ENCODE assay signal across 23 cellular contexts in genomic region chr10:119504651-119505050, GRCh38. TPM values are rescaled to one million over a fixed set of nuclear protein-coding genes. Genes with fewer than 3 reads are reported as not detected.
DNase-seq lines count a peak whose midpoint lies in the region; ATAC-seq and TF ChIP-seq lines count a peak whose summit lies in the region.
"Had no signal": no experiment of that assay in that cellular context is flagged by ENCODE, and none has a peak within 500 bp of the region (broad histone marks: within the 10 kb centered on the region; RNA-seq: fewer than 3 reads in every experiment).

No MANE protein-coding gene starts in this region.

- no peaks in the 10 kb centered on the region for H3K27me3 Mint-ChIP-seq in activated naive CD4-positive, alpha-beta T cell treated with anti-CD3 and anti-CD28 coated beads, Interleukin-2, amount 50 U/mL, for 24 hours
- H3K27me3 Mint-ChIP-seq in activated CD8-positive, alpha-beta T cell treated with anti-CD3 and anti-CD28 coated beads, Interleukin-2, amount 10 ng/mL, durations not matched to agents 7 days and 5 days (ENCODE audit: low read depth): no peaks in the 10 kb centered on the region
- peaks cover 16% of the 10 kb centered on the region for H3K27me3 Mint-ChIP-seq in nephron progenitor cell (ENCODE audit: low read depth, poor library complexity)
- H3K27me3 Mint-ChIP-seq in activated T-helper 1 cell treated with anti-CD3 and anti-CD28 coated beads, Interleukin-12 subunit alpha, Interleukin-12 subunit beta, Interleukin-2, Interleukin-4 antibody, amounts not matched to agents 30 ng/mL and 10 ng/mL and 1 ng/mL, durations not matched to agents 14 hours and 24 hours and 36 hours (ENCODE audit: insufficient read depth): no peaks in the 10 kb centered on the region
- H3K27me3 Mint-ChIP-seq: activated B cell treated with CpG ODN at 0.5 μM for 24 hours had no signal

- POLR2A ChIA-PET in activated CD8-positive, alpha-beta T cell treated with anti-CD3 and anti-CD28 coated beads, Interleukin-2, amount 10 ng/mL, durations not matched to agents 7 days and 5 days (lab: Charles Lee): no interaction called here

- no peak for DNase-seq in activated naive CD4-positive, alpha-beta T cell treated with Interleukin-2 at 50 U/mL for 16 hours
- DNase-seq in activated CD8-positive, alpha-beta T cell treated with anti-CD3 and anti-CD28 coated beads, Interleukin-2, amount 10 ng/mL, durations not matched to agents 7 days and 5 days: no peak
- DNase-seq in nephron progenitor cell (no peak), NCI-H2107 (lab: John Stamatoyannopoulos, UW) (no peak)
- DNase-seq in activated T-helper 1 cell treated with anti-CD3 and anti-CD28 coated beads, Interleukin-12 subunit alpha, Interleukin-12 subunit beta, Interleukin-2, Interleukin-4 antibody, amounts not matched to agents 30 ng/mL and 10 ng/mL and 1 ng/mL, durations not matched to agents 14 hours and 24 hours and 36 hours (ENCODE audit: low spot score): no peak
- DNase-seq: activated B cell treated with CpG ODN at 0.5 μM for 24 hours; dorsolateral prefrontal cortex; KBM-7; natural killer cell; NCI-H2029; NCI-H526; pancreas; Peyer's patch; SHP77 treated with DMSO at 0.1 percent for 48 hours; stimulated activated CD4-positive, alpha-beta T cell treated with anti-CD3 and anti-CD28 coated beads, Interleukin-2, amount 100 ng/mL, for 24 hours; substantia nigra; upper lobe of right lung had no signal

- peaks cover 28% of the 10 kb centered on the region for H3K36me3 Mint-ChIP-seq in activated naive CD4-positive, alpha-beta T cell treated with anti-CD3 and anti-CD28 coated beads, Interleukin-2, amount 50 U/mL, for 24 hours
- peaks cover 77% of the 10 kb centered on the region for H3K36me3 Mint-ChIP-seq in activated CD8-positive, alpha-beta T cell treated with anti-CD3 and anti-CD28 coated beads, Interleukin-2, amount 10 ng/mL, durations not matched to agents 7 days and 5 days (ENCODE audit: low read depth)
- H3K36me3 Mint-ChIP-seq in nephron progenitor cell (ENCODE audit: low read depth): no peaks in the 10 kb centered on the region
- H3K36me3 Mint-ChIP-seq in activated T-helper 1 cell treated with anti-CD3 and anti-CD28 coated beads, Interleukin-12 subunit alpha, Interleukin-12 subunit beta, Interleukin-2, Interleukin-4 antibody, amounts not matched to agents 30 ng/mL and 10 ng/mL and 1 ng/mL, durations not matched to agents 14 hours and 24 hours and 36 hours (ENCODE audit: low read depth): peaks cover 61% of the 10 kb centered on the region
- H3K36me3 Mint-ChIP-seq: brain, natural killer cell had no signal

- peak overlapping the region; percentile 56 for H3K27ac Mint-ChIP-seq in activated naive CD4-positive, alpha-beta T cell treated with anti-CD3 and anti-CD28 coated beads, Interleukin-2, amount 50 U/mL, for 24 hours
- H3K27ac Mint-ChIP-seq in activated CD8-positive, alpha-beta T cell treated with anti-CD3 and anti-CD28 coated beads, Interleukin-2, amount 10 ng/mL, durations not matched to agents 7 days and 5 days: peak overlapping the region; percentile 75
- H3K27ac Mint-ChIP-seq in nephron progenitor cell: peak overlapping the region; percentile 69
- no peak overlapping the region for H3K27ac Mint-ChIP-seq in activated T-helper 1 cell treated with anti-CD3 and anti-CD28 coated beads, Interleukin-12 subunit alpha, Interleukin-12 subunit beta, Interleukin-2, Interleukin-4 antibody, amounts not matched to agents 30 ng/mL and 10 ng/mL and 1 ng/mL, durations not matched to agents 14 hours and 24 hours and 36 hours
- H3K27ac Mint-ChIP-seq: activated B cell treated with CpG ODN at 0.5 μM for 24 hours, brain, GM23338, mesothelial cell of epicardium, natural killer cell had no signal

- H3K4me1 Mint-ChIP-seq in activated naive CD4-positive, alpha-beta T cell treated with anti-CD3 and anti-CD28 coated beads, Interleukin-2, amount 50 U/mL, for 24 hours: peaks cover 82% of the 10 kb centered on the region
- H3K4me1 Mint-ChIP-seq in activated CD8-positive, alpha-beta T cell treated with anti-CD3 and anti-CD28 coated beads, Interleukin-2, amount 10 ng/mL, durations not matched to agents 7 days and 5 days (ENCODE audit: low read depth): peaks cover 91% of the 10 kb centered on the region
- H3K4me1 Mint-ChIP-seq in nephron progenitor cell: peaks cover 52% of the 10 kb centered on the region
- H3K4me1 Mint-ChIP-seq in activated T-helper 1 cell treated with anti-CD3 and anti-CD28 coated beads, Interleukin-12 subunit alpha, Interleukin-12 subunit beta, Interleukin-2, Interleukin-4 antibody, amounts not matched to agents 30 ng/mL and 10 ng/mL and 1 ng/mL, durations not matched to agents 14 hours and 24 hours and 36 hours (ENCODE audit: low read depth): peaks cover 75% of the 10 kb centered on the region

- TF ChIP-seq CTCF in nephron progenitor cell (IDR thresholded peaks at IDR 0.05): no peak

- intact Hi-C loops in activated T-helper 1 cell treated with anti-CD3 and anti-CD28 coated beads, Interleukin-12 subunit alpha, Interleukin-12 subunit beta, Interleukin-2, Interleukin-4 antibody, amounts not matched to agents 30 ng/mL and 10 ng/mL and 1 ng/mL, durations not matched to agents 14 hours and 24 hours and 36 hours (cut with micrococcal nuclease): loop anchor here (5.0 kb wide), 4 partner anchors 197 to 372 kb away; partner anchors contain the start of gene PRDX3

- H3K9me3 Mint-ChIP-seq in activated naive CD4-positive, alpha-beta T cell treated with anti-CD3 and anti-CD28 coated beads, Interleukin-2, amount 50 U/mL, for 24 hours: no peaks in the 10 kb centered on the region
- H3K9me3 Mint-ChIP-seq in activated CD8-positive, alpha-beta T cell treated with anti-CD3 and anti-CD28 coated beads, Interleukin-2, amount 10 ng/mL, durations not matched to agents 7 days and 5 days (ENCODE audit: insufficient read depth): no peaks in the 10 kb centered on the region
- H3K9me3 Mint-ChIP-seq in nephron progenitor cell: no peaks in the 10 kb centered on the region
- no peaks in the 10 kb centered on the region for H3K9me3 Mint-ChIP-seq in activated T-helper 1 cell treated with anti-CD3 and anti-CD28 coated beads, Interleukin-12 subunit alpha, Interleukin-12 subunit beta, Interleukin-2, Interleukin-4 antibody, amounts not matched to agents 30 ng/mL and 10 ng/mL and 1 ng/mL, durations not matched to agents 14 hours and 24 hours and 36 hours
- H3K9me3 Mint-ChIP-seq: activated B cell treated with CpG ODN at 0.5 μM for 24 hours, brain, GM23338, mesothelial cell of epicardium, natural killer cell had no signal

- no peak for ATAC-seq in activated CD8-positive, alpha-beta T cell treated with anti-CD3 and anti-CD28 coated beads, Interleukin-2, amount 10 ng/mL, durations not matched to agents 7 days and 5 days
- no peak for ATAC-seq in GM21423 (IDR thresholded peaks at IDR 0.05; ENCODE audit: unreplicated experiment)
- ATAC-seq: GM12878, GM23338, natural killer cell, upper lobe of right lung had no signal

- CTCF ChIA-PET in activated CD8-positive, alpha-beta T cell treated with anti-CD3 and anti-CD28 coated beads, Interleukin-2, amount 10 ng/mL, durations not matched to agents 7 days and 5 days (lab: Charles Lee): no interaction called here

- H3K4me3 Mint-ChIP-seq in activated naive CD4-positive, alpha-beta T cell treated with anti-CD3 and anti-CD28 coated beads, Interleukin-2, amount 50 U/mL, for 24 hours: peak overlapping the region; percentile 34
- H3K4me3 Mint-ChIP-seq in activated CD8-positive, alpha-beta T cell treated with anti-CD3 and anti-CD28 coated beads, Interleukin-2, amount 10 ng/mL, durations not matched to agents 7 days and 5 days: peak overlapping the region; percentile 16
- H3K4me3 Mint-ChIP-seq in nephron progenitor cell: no peak overlapping the region
- no peak overlapping the region for H3K4me3 Mint-ChIP-seq in activated T-helper 1 cell treated with anti-CD3 and anti-CD28 coated beads, Interleukin-12 subunit alpha, Interleukin-12 subunit beta, Interleukin-2, Interleukin-4 antibody, amounts not matched to agents 30 ng/mL and 10 ng/mL and 1 ng/mL, durations not matched to agents 14 hours and 24 hours and 36 hours
- H3K4me3 Mint-ChIP-seq: activated B cell treated with CpG ODN at 0.5 μM for 24 hours, brain, GM23338, mesothelial cell of epicardium, natural killer cell had no signal

RNA-seq across cellular contexts. Expression of gene RGS10, which starts 37.9 kb away (rescaled TPM):
- 100 to 1,000 TPM; 166 TPM for total RNA-seq in activated CD8-positive, alpha-beta T cell treated with anti-CD3 and anti-CD28 coated beads, Interleukin-2, amount 10 ng/mL, durations not matched to agents 7 days and 5 days
- total RNA-seq in activated T-helper 1 cell treated with anti-CD3 and anti-CD28 coated beads, Interleukin-12 subunit alpha, Interleukin-12 subunit beta, Interleukin-2, Interleukin-4 antibody, amounts not matched to agents 30 ng/mL and 10 ng/mL and 1 ng/mL, durations not matched to agents 14 hours and 24 hours and 36 hours: 142 and 150 TPM in 2 replicates

Comparison
In these comparisons a context has a peak if more than half of its experiments do, and no peak if none do; other contexts are left out.
1. H3K4me3 Mint-ChIP-seq: peak in activated naive CD4-positive, alpha-beta T cell treated with anti-CD3 and anti-CD28 coated beads, Interleukin-2, amount 50 U/mL, for 24 hours (single experiment) and activated CD8-positive, alpha-beta T cell treated with anti-CD3 and anti-CD28 coated beads, Interleukin-2, amount 10 ng/mL, durations not matched to agents 7 days and 5 days (single experiment); none in nephron progenitor cell (single experiment) and activated T-helper 1 cell treated with anti-CD3 and anti-CD28 coated beads, Interleukin-12 subunit alpha, Interleukin-12 subunit beta, Interleukin-2, Interleukin-4 antibody, amounts not matched to agents 30 ng/mL and 10 ng/mL and 1 ng/mL, durations not matched to agents 14 hours and 24 hours and 36 hours (single experiment).